In the genomic region with DNA sequence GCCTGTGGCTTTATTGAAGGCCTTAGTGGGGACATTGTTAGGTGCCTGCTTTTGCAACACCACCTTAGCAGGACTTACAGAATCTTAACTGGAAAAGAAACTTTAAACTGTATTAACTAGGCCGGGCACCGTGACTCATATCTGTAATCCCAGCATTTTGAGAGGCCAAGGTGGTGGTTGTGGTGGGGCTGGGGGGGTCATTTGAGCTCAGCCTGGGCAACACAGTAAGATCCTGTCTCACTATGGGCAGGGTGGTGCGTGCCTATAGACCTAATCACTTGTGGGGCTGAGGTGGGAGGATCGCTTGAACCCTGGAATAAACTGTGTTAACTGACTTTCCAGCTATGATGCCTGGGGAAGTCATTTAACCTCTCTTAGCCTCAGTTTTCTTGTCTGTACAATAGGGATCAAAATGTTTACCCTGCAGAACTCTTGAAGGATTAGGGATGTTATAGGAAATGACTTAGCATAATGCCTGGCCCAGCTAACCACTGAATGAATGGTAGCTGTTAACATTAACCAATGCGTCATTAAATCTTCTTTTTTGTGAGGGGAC, we compare ENCODE assay signal across 9 cellular contexts. TPM values are rescaled to one million over a fixed set of nuclear protein-coding genes. Genes with fewer than 3 reads are reported as not detected.
DNase-seq lines count a peak whose midpoint lies in the region; ATAC-seq and TF ChIP-seq lines count a peak whose summit lies in the region.
"Had no signal": no experiment of that assay in that cellular context is flagged by ENCODE, and none has a peak within 500 bp of the region (broad histone marks: within the 10 kb centered on the region; RNA-seq: fewer than 3 reads in every experiment).

No MANE protein-coding gene starts in this region.

- CTCF ChIA-PET in Calu3 (lab: Charles Lee), result interaction anchor here (1.1 to 2.2 kb wide), 3 partner anchors 8 to 44 kb away, joined by 4 to 8 read pairs (median 5); no protein-coding TSS in a partner anchor
- CTCF ChIA-PET in activated CD4-positive, alpha-beta memory T cell treated with anti-CD3 and anti-CD28 coated beads for 36 hours (lab: Charles Lee), result interaction anchor here (0.8 to 1.9 kb wide), 3 partner anchors 8 to 89 kb away, joined by 3 to 5 read pairs (median 3); no protein-coding TSS in a partner anchor

- TF ChIP-seq CTCF in Calu3 (IDR thresholded peaks at IDR 0.05; ENCODE audit: unreplicated experiment), result no peak

- peak overlapping the region; percentile 52 for H3K27ac Mint-ChIP-seq in Calu3 (ENCODE audit: unreplicated experiment)
- H3K27ac Mint-ChIP-seq in activated CD4-positive, alpha-beta memory T cell treated with anti-CD3 and anti-CD28 coated beads for 36 hours, result no peak overlapping the region

- no peak overlapping the region for H3K4me3 Mint-ChIP-seq in Calu3 (ENCODE audit: low read depth, unreplicated experiment)
- H3K4me3 Mint-ChIP-seq in activated CD4-positive, alpha-beta memory T cell treated with anti-CD3 and anti-CD28 coated beads for 36 hours, result no peak overlapping the region
- H3K4me3 Mint-ChIP-seq: type B pancreatic cell had no signal

- intact Hi-C loops in Calu3 (cut with micrococcal nuclease; ENCODE audit: unreplicated experiment), result no loop called here
- intact Hi-C loops in activated CD4-positive, alpha-beta memory T cell treated with anti-CD3 and anti-CD28 coated beads for 36 hours (cut with micrococcal nuclease), result no loop called here

- no peaks in the 10 kb centered on the region for H3K27me3 Mint-ChIP-seq in Calu3 (ENCODE audit: unreplicated experiment)
- H3K27me3 Mint-ChIP-seq in activated CD4-positive, alpha-beta memory T cell treated with anti-CD3 and anti-CD28 coated beads for 36 hours, result no peaks in the 10 kb centered on the region

- no peaks in the 10 kb centered on the region for H3K36me3 ChIP-seq in mucosa of stomach (ENCODE audit: control insufficient read depth, insufficient read depth, low read length)

- H3K9ac ChIP-seq in mucosa of stomach (ENCODE audit: low read length), result peak overlapping the region; percentile 34

- H3K9me3 ChIP-seq in mucosa of stomach (ENCODE audit: control insufficient read depth, low read length), result no peaks in the 10 kb centered on the region

- no peaks in the 10 kb centered on the region for H3K9me3 Mint-ChIP-seq in Calu3 (ENCODE audit: low read depth, unreplicated experiment)
- H3K9me3 Mint-ChIP-seq in activated CD4-positive, alpha-beta memory T cell treated with anti-CD3 and anti-CD28 coated beads for 36 hours, result no peaks in the 10 kb centered on the region
- H3K9me3 Mint-ChIP-seq: type B pancreatic cell had no signal

- peaks cover 11% of the 10 kb centered on the region for H3K36me3 Mint-ChIP-seq in Calu3 (ENCODE audit: insufficient read depth, unreplicated experiment)
- no peaks in the 10 kb centered on the region for H3K36me3 Mint-ChIP-seq in activated CD4-positive, alpha-beta memory T cell treated with anti-CD3 and anti-CD28 coated beads for 36 hours
- H3K36me3 Mint-ChIP-seq: type B pancreatic cell had no signal

- peaks cover 28% of the 10 kb centered on the region for H3K4me1 ChIP-seq in mucosa of stomach (ENCODE audit: control insufficient read depth, insufficient read depth, low read length)

- ATAC-seq in GM19035 (IDR thresholded peaks at IDR 0.05; ENCODE audit: unreplicated experiment), result no peak

- H3K4me1 Mint-ChIP-seq in Calu3 (ENCODE audit: low read depth, unreplicated experiment), result peaks cover 34% of the 10 kb centered on the region
- H3K4me1 Mint-ChIP-seq in activated CD4-positive, alpha-beta memory T cell treated with anti-CD3 and anti-CD28 coated beads for 36 hours (ENCODE audit: low read depth), result peaks cover 7% of the 10 kb centered on the region

- no peak for DNase-seq in Calu3
- DNase-seq in HCEC 1CT, result peak; percentile 42
- DNase-seq in activated CD4-positive, alpha-beta memory T cell treated with anti-CD3 and anti-CD28 coated beads for 36 hours, result peak; percentile 39
- DNase-seq in GM03348 (ENCODE audit: low spot score), result no peak
- no peak for DNase-seq in NCI-H2171 treated with DMSO at 0.1 percent for 48 hours (lab: John Stamatoyannopoulos, UW)
- DNase-seq in stimulated activated CD4-positive, alpha-beta T cell treated with anti-CD3 and anti-CD28 coated beads, Interleukin-2, amount 100 ng/mL, for 24 hours, result no peak

- H3K4me3 ChIP-seq in mucosa of stomach (ENCODE audit: low read length), result no peak overlapping the region

- BruUV-seq in Calu3 (replicated peaks; lab: Mats Ljungman, UMichigan), result no TSS peak

- H3K27me3 ChIP-seq in mucosa of stomach (ENCODE audit: control insufficient read depth, insufficient read depth, low read length), result no peaks in the 10 kb centered on the region

- POLR2A ChIA-PET in activated CD4-positive, alpha-beta memory T cell treated with anti-CD3 and anti-CD28 coated beads for 36 hours (lab: Charles Lee), result no interaction called here

RNA-seq across cellular contexts. Expression of a gene that starts 39.5 kb away (rescaled TPM):
- 11.4 and 12.2 TPM in 2 replicates for total RNA-seq in Calu3 (2022)
- total RNA-seq in activated CD4-positive, alpha-beta memory T cell treated with anti-CD3 and anti-CD28 coated beads for 36 hours, result 10 to 100 TPM; 27.9 to 28.9 TPM

Comparison
In these comparisons a context has a peak if more than half of its experiments do, and no peak if none do; other contexts are left out.
1. DNase-seq: peak in HCEC 1CT (single experiment) and activated CD4-positive, alpha-beta memory T cell treated with anti-CD3 and anti-CD28 coated beads for 36 hours (single experiment); none in Calu3 (single experiment), GM03348 (single experiment), NCI-H2171 treated with DMSO at 0.1 percent for 48 hours (single experiment) and stimulated activated CD4-positive, alpha-beta T cell treated with anti-CD3 and anti-CD28 coated beads, Interleukin-2, amount 100 ng/mL, for 24 hours (0 of 2).